In genomic region chr3:195756935-195757302, GRCh38 we compare ENCODE assay signal across 16 cellular contexts. TPM values are rescaled to one million over a fixed set of nuclear protein-coding genes. Genes with fewer than 3 reads are reported as not detected.
A peak's percentile ranks its signal among the peaks of the same experiment; 100 is the strongest.
DNase-seq lines count a peak whose midpoint lies in the region; ATAC-seq and TF ChIP-seq lines count a peak whose summit lies in the region.
"Had no signal": no experiment of that assay in that cellular context is flagged by ENCODE, and none has a peak within 500 bp of the region (broad histone marks: within the 10 kb centered on the region; RNA-seq: fewer than 3 reads in every experiment).

No MANE protein-coding gene starts in this region.

- H3K4me3 Mint-ChIP-seq in central memory CD8-positive, alpha-beta T cell, result peak overlapping the region; percentile 46
- H3K4me3 Mint-ChIP-seq: activated naive CD4-positive, alpha-beta T cell treated with anti-CD3 and anti-CD28 coated beads, Interleukin-2, amount 50 U/mL, for 24 hours; B cell; endodermal cell had no signal

- H3K4me1 Mint-ChIP-seq in central memory CD8-positive, alpha-beta T cell, result peaks cover 31% of the 10 kb centered on the region
- H3K4me1 Mint-ChIP-seq: B cell had no signal

- in situ Hi-C loops in G401 (cut with HindIII; ENCODE audit: low sequenced_read_pairs), result no loop called here

- H3K36me3 ChIP-seq in mucosa of descending colon (ENCODE audit: low read depth), result peaks cover 6% of the 10 kb centered on the region
- H3K36me3 ChIP-seq: upper lobe of right lung had no signal

- no peaks in the 10 kb centered on the region for H3K9me3 ChIP-seq in mucosa of descending colon
- H3K9me3 ChIP-seq: upper lobe of right lung had no signal

- peaks cover 48% of the 10 kb centered on the region for H3K27me3 Mint-ChIP-seq in central memory CD8-positive, alpha-beta T cell

- peak overlapping the region; percentile 38 for H3K27ac Mint-ChIP-seq in central memory CD8-positive, alpha-beta T cell (ENCODE audit: low read depth)
- H3K27ac Mint-ChIP-seq: activated naive CD4-positive, alpha-beta T cell treated with anti-CD3 and anti-CD28 coated beads, Interleukin-2, amount 50 U/mL, for 24 hours; B cell; endodermal cell had no signal

- H3K4me3 ChIP-seq in mucosa of descending colon, result no peak overlapping the region
- H3K4me3 ChIP-seq: upper lobe of right lung had no signal

- intact Hi-C loops in mucosa of descending colon (cut with DNase I, micrococcal nuclease), result no loop called here

- no peaks in the 10 kb centered on the region for H3K9me3 Mint-ChIP-seq in central memory CD8-positive, alpha-beta T cell
- H3K9me3 Mint-ChIP-seq: activated naive CD4-positive, alpha-beta T cell treated with anti-CD3 and anti-CD28 coated beads, Interleukin-2, amount 50 U/mL, for 24 hours; endodermal cell had no signal

- no peak for ATAC-seq in central memory CD8-positive, alpha-beta T cell (replicated peaks; ENCODE audit: extremely low read depth, poor library complexity, severe bottlenecking)
- ATAC-seq in mucosa of descending colon (peak; percentile 16), HG03159 (IDR thresholded peaks at IDR 0.05; ENCODE audit: unreplicated experiment) (no peak)
- ATAC-seq: upper lobe of right lung had no signal

- DNase-seq in G401 (ENCODE audit: low spot score) (peak; percentile 10), HT1080 (ENCODE audit: low read depth) (peak; percentile 24), mucosa of descending colon (peak in 1 of 3 donors; percentile 14), dedifferentiated amniotic fluid mesenchymal stem cell (ENCODE audit: extremely low spot score) (no peak)
- no peak for DNase-seq in central memory CD8-positive, alpha-beta T cell (ENCODE audit: low spot score in 2 of 2)
- DNase-seq in stimulated activated CD4-positive, alpha-beta T cell treated with anti-CD3 and anti-CD28 coated beads, Interleukin-4, amount 100 ng/mL, for 1 hour, result no peak
- DNase-seq: endodermal cell, IMR-90, NCI-H187, SHP77 had no signal

- peaks cover 3% of the 10 kb centered on the region for H3K36me3 Mint-ChIP-seq in central memory CD8-positive, alpha-beta T cell (ENCODE audit: insufficient read depth)
- H3K36me3 Mint-ChIP-seq: activated naive CD4-positive, alpha-beta T cell treated with anti-CD3 and anti-CD28 coated beads, Interleukin-2, amount 50 U/mL, for 24 hours had no signal

- H3K4me1 ChIP-seq in mucosa of descending colon (ENCODE audit: low read depth), result no peaks in the 10 kb centered on the region
- H3K4me1 ChIP-seq: upper lobe of right lung had no signal

- no peak for TF ChIP-seq CTCF in mucosa of descending colon (IDR thresholded peaks at IDR 0.05)

RNA-seq across cellular contexts. Expression of gene MUC20, which starts 36.1 kb away (rescaled TPM):
- 1.7 and 4.7 TPM in 2 replicates for total RNA-seq in G401 (2014; rRNA removed; shearing (Covaris generic))
- not detected in 2 replicates for total RNA-seq in HT1080 (2014; rRNA removed; shearing (Covaris generic))
- not detected in 2 replicates for polyA plus RNA-seq in HT1080 (2015; cell fraction: cytosol; rRNA removed)
- polyA plus RNA-seq in HT1080 (2015; cell fraction: nucleus; rRNA removed), result 0.20 and 0.42 TPM in 2 replicates
- total RNA-seq in mucosa of descending colon, result 100 to 1,000 TPM in 2 of 3 donors, 10 to 100 TPM in 1; 29.5 to 147 (median 112) TPM
- total RNA-seq: IMR-90 had no signal

RNA-seq across cellular contexts. Expression of gene MUC4, which starts 54.8 kb away (rescaled TPM):
- total RNA-seq in G401 (2014; rRNA removed; shearing (Covaris generic)), result 0.12 and 0.20 TPM in 2 replicates
- total RNA-seq in HT1080 (2014; rRNA removed; shearing (Covaris generic)), result 0.07 and 0.26 TPM in 2 replicates
- 0.07 and 0.08 TPM in 2 replicates for polyA plus RNA-seq in HT1080 (2015; cell fraction: cytosol; rRNA removed)
- 0.20 TPM in 1 of 2 replicates, not detected in the other for polyA plus RNA-seq in HT1080 (2015; cell fraction: nucleus; rRNA removed)
- total RNA-seq in mucosa of descending colon, result 100 to 1,000 TPM; 170 to 415 (median 318) TPM
- total RNA-seq: IMR-90, lower leg skin, myocyte had no signal
- polyA plus RNA-seq: IMR-90 had no signal

Comparison
In these comparisons a context has a peak if more than half of its experiments do, and no peak if none do; other contexts are left out.
1. DNase-seq: peak in G401 (single experiment) and HT1080 (single experiment); none in central memory CD8-positive, alpha-beta T cell (0 of 2), stimulated activated CD4-positive, alpha-beta T cell treated with anti-CD3 and anti-CD28 coated beads, Interleukin-4, amount 100 ng/mL, for 1 hour (single experiment) and dedifferentiated amniotic fluid mesenchymal stem cell (single experiment).
2. RNA of gene MUC4, which starts 54.8 kb away (total RNA-seq): 170 to 415 TPM in mucosa of descending colon; 0.07 to 0.26 TPM in HT1080 and 0.12 to 0.20 TPM in G401; every median in the first group is over 100 times any median in the second.